Comparison of ENCODE assay signal across 9 cellular contexts in genomic region chr21:29302340-29302991, GRCh38. TPM values are rescaled to one million over a fixed set of nuclear protein-coding genes. Genes with fewer than 3 reads are reported as not detected.
DNase-seq lines count a peak whose midpoint lies in the region; ATAC-seq and TF ChIP-seq lines count a peak whose summit lies in the region.
"Had no signal": no experiment of that assay in that cellular context is flagged by ENCODE, and none has a peak within 500 bp of the region (broad histone marks: within the 10 kb centered on the region; RNA-seq: fewer than 3 reads in every experiment).

No MANE protein-coding gene starts in this region.

- H3K27me3 ChIP-seq in BLaER1 (no peaks in the 10 kb centered on the region), Karpas-422 (ENCODE audit: low read length) (no peaks in the 10 kb centered on the region), neural progenitor cell (peaks cover 6% of the 10 kb centered on the region)

- no peak for DNase-seq in Karpas-422
- peak; percentile 31 for DNase-seq in MCF 10A (ENCODE audit: unreplicated experiment)
- DNase-seq in NCI-H187 (lab: John Stamatoyannopoulos, UW) = no peak
- DNase-seq in activated naive CD4-positive, alpha-beta T cell treated with anti-CD3 and anti-CD28 coated beads, Interleukin-2, amount 50 U/mL, for 16 hours = no peak
- no peak for DNase-seq in neural progenitor cell (ENCODE audit: low spot score)

- H3K9me2 ChIP-seq in Karpas-422 (replicated peaks; ENCODE audit: insufficient read depth, low read length) = no peaks in the 10 kb centered on the region

- no peak for TF ChIP-seq CTCF in MCF 10A (IDR thresholded peaks at IDR 0.05; ENCODE audit: unreplicated experiment)
- no peak for TF ChIP-seq CTCF in nephron (IDR thresholded peaks at IDR 0.05; ENCODE audit: unreplicated experiment in 3 of 3)
- no peak for TF ChIP-seq CTCF in neural progenitor cell (IDR thresholded peaks at IDR 0.05)

- POLR2A ChIA-PET in MCF 10A (lab: Yijun Ruan, JAX) = interaction anchor here (0.6 to 10.8 kb wide), 29 partner anchors 8 to 310 kb away, joined by 3 to 256 read pairs (median 5); partner anchors contain the start of genes CCT8 and LTN1

- H3K9me3 Mint-ChIP-seq in MCF 10A (ENCODE audit: unreplicated experiment) (no peaks in the 10 kb centered on the region), nephron (peaks cover 4% of the 10 kb centered on the region), neural progenitor cell (peaks cover 11% of the 10 kb centered on the region)
- H3K9me3 Mint-ChIP-seq: T-helper 1 cell treated with Interleukin-12 subunit alpha and Interleukin-12 subunit beta and Interleukin-4 antibody, amounts not matched to agents 30 μg/mL and 1 μg/mL, for 36 hours had no signal

- H3K36me3 ChIP-seq in BLaER1 (peaks cover 7% of the 10 kb centered on the region; the same call in 1 of the 2 replicates), Karpas-422 (ENCODE audit: insufficient read depth, low read length) (0 out of 2 replicates have a peak, but pooled peaks cover 6% of the 10 kb centered on the region), neural progenitor cell (no peaks in the 10 kb centered on the region)

- H3K4me2 ChIP-seq in BLaER1 = peak overlapping the region; percentile 90; the same call in 1 of the 2 replicates
- peak overlapping the region; percentile 99 for H3K4me2 ChIP-seq in Karpas-422 (ENCODE audit: low read depth, low read length, poor library complexity, severe bottlenecking)
- H3K4me2 ChIP-seq in neural progenitor cell = no peak overlapping the region

- no TSS peak for BruUV-seq in MCF 10A (replicated peaks; lab: Mats Ljungman, UMichigan)

- H3K9me3 ChIP-seq in BLaER1 (peaks cover 4% of the 10 kb centered on the region; the same call in 1 of the 2 replicates), Karpas-422 (ENCODE audit: low read length) (no peaks in the 10 kb centered on the region), neural progenitor cell (ENCODE audit: low read depth) (no peaks in the 10 kb centered on the region)

- H3K4me1 ChIP-seq in BLaER1 (peaks cover 81% of the 10 kb centered on the region), Karpas-422 (ENCODE audit: low read length) (peaks cover 83% of the 10 kb centered on the region), neural progenitor cell (peaks cover 12% of the 10 kb centered on the region)

- intact Hi-C loops in MCF 10A (cut with micrococcal nuclease) = loop anchor here (2.0 kb wide), 1 partner anchor 40 kb away; no protein-coding TSS in a partner anchor

- H3K9ac ChIP-seq in BLaER1 (no peak overlapping the region), Karpas-422 (ENCODE audit: low read length) (no peak overlapping the region), neural progenitor cell (no peak overlapping the region)

- H3F3A ChIP-seq in neural progenitor cell (ENCODE audit: low read depth) = peaks cover 13% of the 10 kb centered on the region

- H3K36me3 Mint-ChIP-seq in MCF 10A (ENCODE audit: insufficient read depth, unreplicated experiment) (peaks cover 19% of the 10 kb centered on the region), nephron (ENCODE audit: low read depth) (peaks cover 11% of the 10 kb centered on the region), neural progenitor cell (peaks cover 21% of the 10 kb centered on the region)

- H3K79me2 ChIP-seq in Karpas-422 (ENCODE audit: low read length) (peaks cover 82% of the 10 kb centered on the region), neural progenitor cell (ENCODE audit: low read depth) (peaks cover 83% of the 10 kb centered on the region)

- H3K27me3 Mint-ChIP-seq in MCF 10A (ENCODE audit: insufficient read depth, unreplicated experiment) = no peaks in the 10 kb centered on the region
- no peaks in the 10 kb centered on the region for H3K27me3 Mint-ChIP-seq in nephron (ENCODE audit: low read depth)
- H3K27me3 Mint-ChIP-seq in neural progenitor cell (ENCODE audit: insufficient read depth, low read depth) = peaks cover 4% of the 10 kb centered on the region

- H3K27ac Mint-ChIP-seq in MCF 10A (ENCODE audit: low read depth, unreplicated experiment) (peak overlapping the region; percentile 61), nephron (peak overlapping the region; percentile 0 to 68 (median 36)), neural progenitor cell (no peak overlapping the region)
- H3K27ac Mint-ChIP-seq: T-helper 1 cell treated with Interleukin-12 subunit alpha and Interleukin-12 subunit beta and Interleukin-4 antibody, amounts not matched to agents 30 μg/mL and 1 μg/mL, for 36 hours had no signal

- H3K4me3 Mint-ChIP-seq in MCF 10A (ENCODE audit: unreplicated experiment) (peak overlapping the region; percentile 81), nephron (peak overlapping the region; percentile 9 to 60 (median 42)), neural progenitor cell (no peak overlapping the region)
- H3K4me3 Mint-ChIP-seq: T-helper 1 cell treated with Interleukin-12 subunit alpha and Interleukin-12 subunit beta and Interleukin-4 antibody, amounts not matched to agents 30 μg/mL and 1 μg/mL, for 36 hours had no signal

- CTCF ChIA-PET in MCF 10A (lab: Yijun Ruan, JAX) = interaction anchor here (0.7 to 7.1 kb wide), 10 partner anchors 9 to 211 kb away, joined by 3 to 93 read pairs (median 6); no protein-coding TSS in a partner anchor

- H3K4me1 Mint-ChIP-seq in MCF 10A (ENCODE audit: insufficient read depth, unreplicated experiment) = peaks cover 49% of the 10 kb centered on the region
- peaks cover 55% of the 10 kb centered on the region for H3K4me1 Mint-ChIP-seq in nephron
- peaks cover 32% of the 10 kb centered on the region for H3K4me1 Mint-ChIP-seq in neural progenitor cell

- H3K27ac ChIP-seq in BLaER1 (no peak overlapping the region), Karpas-422 (ENCODE audit: low read length) (0 out of 2 replicates have a peak overlapping the region, but pooled peaks have one; percentile 9), neural progenitor cell (no peak overlapping the region)

- no peak for ATAC-seq in HG03521 (IDR thresholded peaks at IDR 0.05; ENCODE audit: unreplicated experiment)

- H2AFZ ChIP-seq in Karpas-422 (ENCODE audit: low read length) (no peak overlapping the region), neural progenitor cell (replicated peaks) (no peak overlapping the region)

- H4K20me1 ChIP-seq in BLaER1 (peaks cover 77% of the 10 kb centered on the region), Karpas-422 (ENCODE audit: insufficient read depth, low read depth, low read length) (peaks cover 15% of the 10 kb centered on the region), neural progenitor cell (ENCODE audit: low read depth) (peaks cover 77% of the 10 kb centered on the region)

- H3K4me3 ChIP-seq in BLaER1 (no peak overlapping the region), Karpas-422 (ENCODE audit: low read length) (no peak overlapping the region), neural progenitor cell (no peak overlapping the region)

RNA-seq across cellular contexts. Expression of gene BACH1, which starts 3.7 kb away (rescaled TPM):
- total RNA-seq in Karpas-422 (2014; rRNA removed; shearing (Covaris generic); ENCODE audit: low replicate concordance) = 30.7 and 42.0 TPM in 2 replicates
- 69.3 and 76.6 TPM in 2 replicates for total RNA-seq in MCF 10A (2022)
- 48.4 and 93.8 TPM in 2 replicates for total RNA-seq in neural progenitor cell (ENCODE audit: low replicate concordance)
